In the genomic region with DNA sequence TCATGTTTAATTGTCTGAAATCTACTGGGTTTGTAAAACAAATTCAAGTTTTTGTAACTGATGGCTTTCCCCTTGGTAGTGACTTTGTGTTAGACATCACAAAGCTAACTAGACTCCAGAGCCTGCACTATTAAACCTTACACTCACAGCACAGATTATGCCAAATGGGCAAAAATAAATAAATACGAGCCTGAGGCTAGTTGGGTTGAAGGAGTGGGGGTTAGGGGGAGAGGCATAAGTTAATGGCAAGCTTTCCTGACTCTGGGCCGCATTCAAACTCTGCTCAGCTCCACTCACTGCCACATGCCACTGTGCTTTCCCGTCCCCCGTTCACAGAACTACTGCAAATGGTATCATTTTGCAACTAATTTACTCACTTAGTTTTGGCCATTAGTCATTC, we compare ENCODE assay signal across 1 cellular context.
TF ChIP-seq lines count a peak whose summit lies in the region.

No MANE protein-coding gene starts in this region.

TF ChIP-seq in IMR-90, 13 proteins besides CTCF, POLR2A, EP300 and RAD21 (continued from another document):
- TF ChIP-seq RFX5 (IDR thresholded peaks at IDR 0.05; ENCODE audit: low read depth, low read length): no peak
TF ChIP-seq in IMR-90: peak in this region for 0.
